Comparison of ENCODE assay signal across 22 cellular contexts in the genomic region with DNA sequence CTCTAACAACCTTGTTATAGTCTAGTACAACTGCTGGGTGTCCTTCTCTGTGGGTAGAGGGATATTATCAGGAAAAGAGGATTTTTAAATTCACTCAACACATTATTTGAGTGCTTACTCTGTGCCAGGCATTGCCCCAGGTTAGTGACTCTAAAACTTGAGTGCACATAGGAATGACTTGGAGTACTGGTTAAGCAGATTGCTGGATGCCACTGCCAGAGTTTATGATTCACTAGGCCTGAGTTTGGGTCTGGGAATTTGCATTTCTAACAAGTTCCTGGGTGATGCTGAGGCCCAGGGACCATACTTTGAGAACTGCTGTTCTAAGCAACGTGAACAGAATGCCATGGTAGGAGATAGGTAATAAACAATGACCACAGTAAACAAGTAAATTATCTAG.
"Had no signal": no experiment of that assay in that cellular context is flagged by ENCODE, and none has a peak within 500 bp of the region (broad histone marks: within the 10 kb centered on the region; RNA-seq: fewer than 3 reads in every experiment).

No MANE protein-coding gene starts in this region.

- H3K9me3 ChIP-seq: prostate gland, right lobe of liver, spleen, tibial artery, upper lobe of right lung, vagina had no signal

- DNase-seq: effector CD4-positive, alpha-beta T cell; endodermal cell; foreskin keratinocyte; head of caudate nucleus; hippocampal formation; mammary epithelial cell; naive thymus-derived CD4-positive, alpha-beta T cell; nephron progenitor cell; retina; right lobe of liver; spleen; stimulated activated CD4-positive, alpha-beta T cell treated with anti-CD3 and anti-CD28 coated beads, Interleukin-15, amount 100 ng/mL, for 24 hours; stimulated activated CD4-positive, alpha-beta T cell treated with anti-CD3 and anti-CD28 coated beads, Interleukin-1b, Interleukin-23, amount 100 ng/mL, for 48 hours; stimulated activated CD4-positive, alpha-beta T cell treated with anti-CD3 and anti-CD28 coated beads, Interleukin-4, amount 100 ng/mL, for 24 hours; tibial artery; upper lobe of right lung had no signal

- H3K27ac ChIP-seq: coronary artery, foreskin keratinocyte, parathyroid adenoma, prostate gland, right lobe of liver, spleen, tibial artery, upper lobe of right lung, vagina had no signal

- H3K9ac ChIP-seq: parathyroid adenoma had no signal

- H3K27me3 ChIP-seq: foreskin keratinocyte, right lobe of liver, spleen, tibial artery, upper lobe of right lung, vagina had no signal

- H3K36me3 ChIP-seq: prostate gland, right lobe of liver, spleen, tibial artery, upper lobe of right lung, vagina had no signal

- ATAC-seq: esophagus mucosa; foreskin keratinocyte; naive thymus-derived CD4-positive, alpha-beta T cell; right lobe of liver; stimulated activated memory B cell treated with anti-CD40 and anti-IgM and Interleukin-4, amounts not matched to agents 10 μg/mL and 1 μg/mL and 100 μg/mL, for 72 hours; upper lobe of right lung had no signal

- H3K4me1 ChIP-seq: foreskin keratinocyte, parathyroid adenoma, prostate gland, right lobe of liver, spleen, tibial artery, upper lobe of right lung, vagina had no signal

- H3K4me3 ChIP-seq: coronary artery, prostate gland, right lobe of liver, spleen, tibial artery, upper lobe of right lung, vagina had no signal

- H2AFZ ChIP-seq: parathyroid adenoma had no signal

- H3K79me2 ChIP-seq: parathyroid adenoma had no signal
